Comparison of ENCODE assay signal across 8 cellular contexts in the genomic region with DNA sequence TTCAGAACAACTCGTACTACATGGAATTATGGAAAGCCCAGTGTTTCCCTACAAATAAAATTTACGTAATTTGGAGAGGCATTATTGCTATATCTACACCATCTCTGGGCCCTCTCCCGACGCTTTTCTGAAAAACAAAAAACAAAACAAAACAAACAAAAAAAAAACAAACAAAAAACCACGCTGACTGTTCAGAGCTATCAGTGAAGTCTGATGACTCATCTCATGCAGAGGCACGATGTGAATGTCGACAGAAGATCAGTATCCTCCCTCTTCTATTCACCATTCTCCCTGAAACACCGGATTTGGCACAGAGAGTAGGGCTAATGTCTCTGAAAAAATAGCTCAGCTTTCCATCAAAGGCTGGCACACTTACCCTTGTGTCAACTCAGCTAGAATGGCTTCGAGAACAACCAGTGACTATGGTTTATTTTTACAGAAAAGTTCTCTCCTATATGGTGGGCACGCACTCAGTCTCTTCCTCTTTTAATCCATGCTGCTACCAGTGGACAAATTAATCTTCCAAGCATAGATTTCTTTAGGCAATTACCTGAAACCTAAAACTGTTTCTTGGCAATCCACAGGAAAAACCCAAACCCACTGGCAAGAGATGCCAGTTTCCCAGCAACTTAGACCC. TPM values are rescaled to one million over a fixed set of nuclear protein-coding genes. Genes with fewer than 3 reads are reported as not detected.
A peak's percentile ranks its signal among the peaks of the same experiment; 100 is the strongest.
DNase-seq lines count a peak whose midpoint lies in the region; ATAC-seq, FAIRE-seq and TF ChIP-seq lines count a peak whose summit lies in the region.

No MANE protein-coding gene starts in this region.

- peak overlapping the region; percentile 15 to 83 (median 52) for H3K27ac Mint-ChIP-seq in IgD-negative memory B cell
- no peak overlapping the region for H3K27ac Mint-ChIP-seq in astrocyte (ENCODE audit: unreplicated experiment)
- H3K27ac Mint-ChIP-seq in mesothelial cell of epicardium: peak overlapping the region; percentile 43

- H2AFZ ChIP-seq in astrocyte (ENCODE audit: low read depth, low read length): no peak overlapping the region

- CTCF ChIA-PET in AG04450 (lab: Charles Lee): interaction anchor here (1.0 to 1.4 kb wide), 3 partner anchors 9 to 22 kb away, joined by 3 to 6 read pairs (median 5); no protein-coding TSS in a partner anchor

- H4K20me1 ChIP-seq in astrocyte (ENCODE audit: insufficient read depth, low read length): peaks cover 14% of the 10 kb centered on the region

- H3K27ac ChIP-seq in AG04450 (ENCODE audit: low read depth, low read length) (no peak overlapping the region), astrocyte (ENCODE audit: low read depth, low read length) (no peak overlapping the region), colonic mucosa (no peak overlapping the region)

- H3K4me3 Mint-ChIP-seq in IgD-negative memory B cell (peak overlapping the region; percentile 92 to 94 (median 94)), astrocyte (ENCODE audit: unreplicated experiment) (peak overlapping the region; percentile 93), mesothelial cell of epicardium (peak overlapping the region; percentile 90)

- TF ChIP-seq CTCF in AG04450 (IDR thresholded peaks at IDR 0.05; ENCODE audit: low read depth, low read length) (no peak), astrocyte (IDR thresholded peaks at IDR 0.05; ENCODE audit: insufficient read depth, low read depth, low read length) (no peak), mesothelial cell of epicardium (IDR thresholded peaks at IDR 0.05; ENCODE audit: unreplicated experiment) (no peak), colonic mucosa (IDR thresholded peaks at IDR 0.05) (no peak)

- DNase-seq in AG04450 (ENCODE audit: low read depth, low spot score): no peak
- DNase-seq in astrocyte (ENCODE audit: low read depth): peak; percentile 11
- no peak for DNase-seq in mesothelial cell of epicardium (ENCODE audit: low spot score in 2 of 2, unreplicated experiment in 2 of 2)
- no peak for DNase-seq in stimulated activated CD4-positive, alpha-beta T cell treated with anti-CD3 and anti-CD28 coated beads, Interleukin-15, amount 100 ng/mL, for 24 hours
- no peak for DNase-seq in activated CD4-positive, alpha-beta T cell treated with anti-CD3 and anti-CD28 coated beads, Interleukin-2, amount 50 U/mL, for 48 hours
- DNase-seq in colonic mucosa: no peak

- H3K4me3 ChIP-seq in AG04450 (ENCODE audit: low read depth, low read length): peak overlapping the region; percentile 94; the same call in 1 of the 2 replicates
- H3K4me3 ChIP-seq in astrocyte (ENCODE audit: insufficient read depth, low read depth, low read length): peak overlapping the region; percentile 90
- H3K4me3 ChIP-seq in colonic mucosa: no peak overlapping the region

- intact Hi-C loops in colonic mucosa (cut with DNase I): no loop called here

- H3K27me3 ChIP-seq in AG04450 (ENCODE audit: control insufficient read depth, insufficient read depth, low read length) (no peaks in the 10 kb centered on the region), astrocyte (ENCODE audit: insufficient read depth, low read length) (no peaks in the 10 kb centered on the region), colonic mucosa (no peaks in the 10 kb centered on the region)

- no peaks in the 10 kb centered on the region for H3K27me3 Mint-ChIP-seq in IgD-negative memory B cell
- peaks cover 6% of the 10 kb centered on the region for H3K27me3 Mint-ChIP-seq in astrocyte (ENCODE audit: low read depth, unreplicated experiment)
- peaks cover 5% of the 10 kb centered on the region for H3K27me3 Mint-ChIP-seq in mesothelial cell of epicardium (ENCODE audit: low read depth)

- peaks cover 43 to 44% (median 44%) of the 10 kb centered on the region in 3 donors for H3K4me1 Mint-ChIP-seq in IgD-negative memory B cell
- H3K4me1 Mint-ChIP-seq in astrocyte (ENCODE audit: low read depth, unreplicated experiment): peaks cover 9% of the 10 kb centered on the region
- H3K4me1 Mint-ChIP-seq in mesothelial cell of epicardium: peaks cover 17% of the 10 kb centered on the region

- H3K9ac ChIP-seq in astrocyte (ENCODE audit: low read length): peak overlapping the region; percentile 91
- no peak overlapping the region for H3K9ac ChIP-seq in colonic mucosa (ENCODE audit: low read depth in 2 of 2, low read length in 2 of 2)

- H3K9me3 Mint-ChIP-seq in IgD-negative memory B cell (no peaks in the 10 kb centered on the region), astrocyte (ENCODE audit: unreplicated experiment) (no peaks in the 10 kb centered on the region), mesothelial cell of epicardium (no peaks in the 10 kb centered on the region)

- H3K79me2 ChIP-seq in astrocyte (ENCODE audit: insufficient read depth, low read length): peaks cover 42% of the 10 kb centered on the region

- H3K36me3 Mint-ChIP-seq in IgD-negative memory B cell (peaks cover 3% of the 10 kb centered on the region), astrocyte (ENCODE audit: low read depth, unreplicated experiment) (no peaks in the 10 kb centered on the region), mesothelial cell of epicardium (peaks cover 8% of the 10 kb centered on the region)

- H3K9me3 ChIP-seq in AG04450 (ENCODE audit: control insufficient read depth, insufficient read depth, low read length) (no peaks in the 10 kb centered on the region), astrocyte (ENCODE audit: insufficient read depth, low read depth, low read length) (no peaks in the 10 kb centered on the region), colonic mucosa (no peaks in the 10 kb centered on the region)

- peaks cover 8% of the 10 kb centered on the region for H3K36me3 ChIP-seq in astrocyte (ENCODE audit: insufficient read depth, low read length)
- H3K36me3 ChIP-seq in colonic mucosa: no peaks in the 10 kb centered on the region

- FAIRE-seq in astrocyte (lab: Jason Lieb, UNC): no peak

- H3K4me1 ChIP-seq in astrocyte (ENCODE audit: insufficient read depth, low read length): peaks cover 13% of the 10 kb centered on the region
- peaks cover 6% of the 10 kb centered on the region for H3K4me1 ChIP-seq in colonic mucosa

- POLR2A ChIA-PET in AG04450 (lab: Yijun Ruan, JAX): no interaction called here

- ATAC-seq in GM18519 (IDR thresholded peaks at IDR 0.05; ENCODE audit: low FRiP score, unreplicated experiment): no peak

- H3K4me2 ChIP-seq in astrocyte (ENCODE audit: low read length): peak overlapping the region; percentile 95

RNA-seq across cellular contexts. Expression of a gene that starts 1.5 kb away (rescaled TPM):
- polyA plus RNA-seq in AG04450 (2011; rRNA removed): 30.7 and 44.2 TPM in 2 replicates
- 51.7 and 60.9 TPM in 2 replicates for polyA minus RNA-seq in AG04450 (2011; rRNA and poly(A)+ RNA removed)
- 113 TPM for polyA plus RNA-seq in IgD-negative memory B cell
- 26.1 and 28.2 TPM in 2 replicates for total RNA-seq in astrocyte
- total RNA-seq in mesothelial cell of epicardium: 44.4 to 46.0 TPM (median 44.5 TPM) in 3 replicates
- 10 to 100 TPM; 30.0 to 47.7 TPM for total RNA-seq in colonic mucosa

RNA-seq across cellular contexts. Expression of a gene that starts 51.2 kb away (rescaled TPM):
- polyA plus RNA-seq in AG04450 (2011; rRNA removed) (11.3 and 15.7 TPM in 2 replicates), IgD-negative memory B cell (21.0 TPM)
- 12.7 and 13.6 TPM in 2 replicates for polyA minus RNA-seq in AG04450 (2011; rRNA and poly(A)+ RNA removed)
- total RNA-seq in astrocyte (16.0 and 17.4 TPM in 2 replicates), mesothelial cell of epicardium (30.6 to 34.4 TPM (median 34.0 TPM) in 3 replicates), colonic mucosa (10 to 100 TPM; 15.7 to 26.8 TPM)
